8 cellular contexts compared by ENCODE assay signal in the genomic region with DNA sequence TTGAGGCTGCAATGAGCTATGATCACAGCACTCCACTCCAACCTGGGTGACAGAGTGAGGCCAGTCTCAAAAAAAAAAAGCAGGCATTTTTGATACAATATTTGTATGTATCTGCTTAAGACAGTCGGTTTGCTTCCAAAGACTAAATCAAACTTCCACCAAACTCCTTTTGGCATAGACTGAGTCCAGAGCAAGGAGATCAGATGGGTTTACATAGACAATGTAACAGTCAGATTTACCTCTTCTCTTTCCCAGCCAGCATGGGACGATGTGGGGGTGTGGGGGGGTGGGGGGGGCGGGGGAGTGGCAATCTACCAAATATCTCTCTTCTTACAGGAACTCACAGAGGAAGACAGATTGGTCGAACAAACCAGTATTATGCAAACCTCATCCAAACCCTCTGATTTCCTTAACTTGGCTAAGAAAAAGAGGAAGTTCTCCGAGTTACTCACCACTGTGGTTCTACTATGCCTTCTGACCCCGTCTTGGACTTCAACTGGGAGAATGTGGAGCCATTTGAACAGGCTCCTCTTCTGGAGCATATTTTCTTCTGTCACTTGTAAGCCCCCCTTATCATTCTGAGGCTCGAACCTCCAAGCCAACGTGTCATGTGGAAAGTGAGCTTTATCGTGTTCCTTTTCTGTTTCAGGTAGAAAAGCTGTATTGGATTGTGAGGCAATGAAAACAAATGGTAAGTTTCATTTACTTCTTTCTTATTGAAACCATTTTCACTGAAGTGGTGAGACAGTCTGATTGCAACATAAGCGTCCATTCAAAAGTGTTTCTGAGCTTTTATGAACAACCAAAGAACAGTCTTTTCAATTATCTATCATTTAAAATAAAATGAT. TPM values are rescaled to one million over a fixed set of nuclear protein-coding genes. Genes with fewer than 3 reads are reported as not detected.
A peak's percentile ranks its signal among the peaks of the same experiment; 100 is the strongest.
DNase-seq lines count a peak whose midpoint lies in the region; ATAC-seq, FAIRE-seq and TF ChIP-seq lines count a peak whose summit lies in the region.

A gene with protein sequence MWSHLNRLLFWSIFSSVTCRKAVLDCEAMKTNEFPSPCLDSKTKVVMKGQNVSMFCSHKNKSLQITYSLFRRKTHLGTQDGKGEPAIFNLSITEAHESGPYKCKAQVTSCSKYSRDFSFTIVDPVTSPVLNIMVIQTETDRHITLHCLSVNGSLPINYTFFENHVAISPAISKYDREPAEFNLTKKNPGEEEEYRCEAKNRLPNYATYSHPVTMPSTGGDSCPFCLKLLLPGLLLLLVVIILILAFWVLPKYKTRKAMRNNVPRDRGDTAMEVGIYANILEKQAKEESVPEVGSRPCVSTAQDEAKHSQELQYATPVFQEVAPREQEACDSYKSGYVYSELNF (plus strand): TSS at position 451 of the 848 bp plus-strand sequence. CDS start 54 bp downstream, at position 505.

- H3K79me2 ChIP-seq in Karpas-422 (ENCODE audit: low read length) = peaks cover 20% of the 10 kb centered on the region

- no peak for ATAC-seq in HG02623 (IDR thresholded peaks at IDR 0.05; ENCODE audit: unreplicated experiment)
- ATAC-seq in HG03354 (IDR thresholded peaks at IDR 0.05; ENCODE audit: poor library complexity, severe bottlenecking, unreplicated experiment) = no peak
- ATAC-seq in activated CD8-positive, alpha-beta memory T cell treated with anti-CD3 and anti-CD28 coated beads, Interleukin-2, amount 10 ng/mL, durations not matched to agents 7 days and 5 days = no peak

- H3K9me3 ChIP-seq in Karpas-422 (ENCODE audit: low read length) (no peaks in the 10 kb centered on the region), liver (ENCODE audit: control insufficient read depth in 4 of 4, low read length in 3 of 4) (no peaks in the 10 kb centered on the region)

- H3K27ac Mint-ChIP-seq in activated CD8-positive, alpha-beta memory T cell treated with anti-CD3 and anti-CD28 coated beads, Interleukin-2, amount 10 ng/mL, durations not matched to agents 7 days and 5 days = no peak within 1 kb of the TSS

- H3K4me1 ChIP-seq in Karpas-422 (ENCODE audit: low read length) (peaks cover 21% of the 10 kb centered on the region), liver (ENCODE audit: control insufficient read depth in 4 of 4, insufficient read depth in 4 of 4, low read length in 3 of 4) (no peaks in the 10 kb centered on the region)

- H3K27me3 ChIP-seq in Karpas-422 (ENCODE audit: low read length) (no peaks in the 10 kb centered on the region), liver (ENCODE audit: control insufficient read depth in 4 of 4, insufficient read depth in 4 of 4, low read length in 3 of 4) (no peaks in the 10 kb centered on the region)

- H3K4me3 ChIP-seq in Karpas-422 (ENCODE audit: low read length) = peak within 1 kb of the TSS; percentile 70
- H3K4me3 ChIP-seq in astrocyte of the spinal cord (ENCODE audit: low read depth, low read length) = no peak within 1 kb of the TSS
- no peak within 1 kb of the TSS for H3K4me3 ChIP-seq in liver (ENCODE audit: low read depth in 1 of 3, low read length in 3 of 3)

- peak within 1 kb of the TSS; percentile 80 for H3K4me2 ChIP-seq in Karpas-422 (ENCODE audit: low read depth, low read length, poor library complexity, severe bottlenecking)

- peak; percentile 80 for DNase-seq in GM04503 (ENCODE audit: low read depth)
- DNase-seq in Karpas-422 = peak; percentile 97
- DNase-seq in astrocyte of the spinal cord (ENCODE audit: low read depth, low spot score) = peak; percentile 31
- peak; percentile 37 for DNase-seq in urothelium cell line (ENCODE audit: low spot score)
- DNase-seq in activated CD8-positive, alpha-beta memory T cell treated with anti-CD3 and anti-CD28 coated beads, Interleukin-2, amount 10 ng/mL, durations not matched to agents 7 days and 5 days = no peak

- no peak within 1 kb of the TSS for H3K4me3 Mint-ChIP-seq in activated CD8-positive, alpha-beta memory T cell treated with anti-CD3 and anti-CD28 coated beads, Interleukin-2, amount 10 ng/mL, durations not matched to agents 7 days and 5 days

- H2AFZ ChIP-seq in Karpas-422 (ENCODE audit: low read length) = peak within 1 kb of the TSS; percentile 85; the same call in 1 of the 2 replicates

- FAIRE-seq in urothelium cell line (lab: Jason Lieb, UNC) = no peak

- CTCF ChIA-PET in activated CD8-positive, alpha-beta memory T cell treated with anti-CD3 and anti-CD28 coated beads, Interleukin-2, amount 10 ng/mL, durations not matched to agents 7 days and 5 days (lab: Charles Lee) = no interaction called here

- TF ChIP-seq CTCF in astrocyte of the spinal cord (IDR thresholded peaks at IDR 0.05; ENCODE audit: low read depth, low read length) (no peak), liver (IDR thresholded peaks at IDR 0.05; ENCODE audit: low read depth, low read length, missing input control) (no peak)

- no peaks in the 10 kb centered on the region for H3K27me3 Mint-ChIP-seq in activated CD8-positive, alpha-beta memory T cell treated with anti-CD3 and anti-CD28 coated beads, Interleukin-2, amount 10 ng/mL, durations not matched to agents 7 days and 5 days

- H4K20me1 ChIP-seq in Karpas-422 (ENCODE audit: insufficient read depth, low read depth, low read length) = no peaks in the 10 kb centered on the region

- H3K36me3 ChIP-seq in Karpas-422 (ENCODE audit: insufficient read depth, low read length) = peaks cover 20% of the 10 kb centered on the region
- H3K36me3 ChIP-seq in liver (ENCODE audit: control insufficient read depth in 4 of 4, insufficient read depth in 3 of 4, low read depth in 1 of 4, low read length in 3 of 4) = no peaks in the 10 kb centered on the region

- 50% methylated on average over 10 of the region's 10 CpGs for WGBS in liver

- no peaks in the 10 kb centered on the region for H3K9me3 Mint-ChIP-seq in activated CD8-positive, alpha-beta memory T cell treated with anti-CD3 and anti-CD28 coated beads, Interleukin-2, amount 10 ng/mL, durations not matched to agents 7 days and 5 days (ENCODE audit: low read depth)

- TF ChIP-seq RAD21 in liver (IDR thresholded peaks at IDR 0.05) = no peak

- H3K27ac ChIP-seq in Karpas-422 (ENCODE audit: low read length) (peak within 1 kb of the TSS; percentile 85), liver (ENCODE audit: low read depth in 1 of 2, low read length in 2 of 2) (peak within 1 kb of the TSS; percentile 20 to 54)

- in situ Hi-C loops in astrocyte of the spinal cord (cut with HindIII; ENCODE audit: low sequenced_read_pairs) = no loop called here

- H3K9me2 ChIP-seq in Karpas-422 (replicated peaks; ENCODE audit: insufficient read depth, low read length) = no peaks in the 10 kb centered on the region

- H3K4me1 Mint-ChIP-seq in activated CD8-positive, alpha-beta memory T cell treated with anti-CD3 and anti-CD28 coated beads, Interleukin-2, amount 10 ng/mL, durations not matched to agents 7 days and 5 days = peaks cover 21% of the 10 kb centered on the region

- H3K36me3 Mint-ChIP-seq in activated CD8-positive, alpha-beta memory T cell treated with anti-CD3 and anti-CD28 coated beads, Interleukin-2, amount 10 ng/mL, durations not matched to agents 7 days and 5 days = no peaks in the 10 kb centered on the region

- H3K9ac ChIP-seq in Karpas-422 (ENCODE audit: low read length) = peak within 1 kb of the TSS; percentile 74
- H3K9ac ChIP-seq in liver (ENCODE audit: low read depth in 1 of 2, low read length in 2 of 2) = no peak within 1 kb of the TSS

TF ChIP-seq in liver, 16 proteins besides CTCF, POLR2A, EP300 and RAD21:
- TF ChIP-seq, protein P1, sequence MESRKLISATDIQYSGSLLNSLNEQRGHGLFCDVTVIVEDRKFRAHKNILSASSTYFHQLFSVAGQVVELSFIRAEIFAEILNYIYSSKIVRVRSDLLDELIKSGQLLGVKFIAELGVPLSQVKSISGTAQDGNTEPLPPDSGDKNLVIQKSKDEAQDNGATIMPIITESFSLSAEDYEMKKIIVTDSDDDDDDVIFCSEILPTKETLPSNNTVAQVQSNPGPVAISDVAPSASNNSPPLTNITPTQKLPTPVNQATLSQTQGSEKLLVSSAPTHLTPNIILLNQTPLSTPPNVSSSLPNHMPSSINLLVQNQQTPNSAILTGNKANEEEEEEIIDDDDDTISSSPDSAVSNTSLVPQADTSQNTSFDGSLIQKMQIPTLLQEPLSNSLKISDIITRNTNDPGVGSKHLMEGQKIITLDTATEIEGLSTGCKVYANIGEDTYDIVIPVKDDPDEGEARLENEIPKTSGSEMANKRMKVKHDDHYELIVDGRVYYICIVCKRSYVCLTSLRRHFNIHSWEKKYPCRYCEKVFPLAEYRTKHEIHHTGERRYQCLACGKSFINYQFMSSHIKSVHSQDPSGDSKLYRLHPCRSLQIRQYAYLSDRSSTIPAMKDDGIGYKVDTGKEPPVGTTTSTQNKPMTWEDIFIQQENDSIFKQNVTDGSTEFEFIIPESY (IDR thresholded peaks at IDR 0.05) = no peak
- TF ChIP-seq EGR1 (IDR thresholded peaks at IDR 0.05; ENCODE audit: low read depth in 2 of 2) (no peak), TAF1 (conservative IDR thresholded peaks at IDR 0.05) (no peak), JUND (IDR thresholded peaks at IDR 0.05) (peak; percentile 22 to 46), GABPA (IDR thresholded peaks at IDR 0.05 in 1 of 2, conservative IDR thresholded peaks at IDR 0.05 in 1 of 2) (no peak), NR2F2 (IDR thresholded peaks at IDR 0.05) (no peak), SP1 (IDR thresholded peaks at IDR 0.05) (no peak), YY1 (IDR thresholded peaks at IDR 0.05) (peak; percentile 15), HNF4A (conservative IDR thresholded peaks at IDR 0.05) (no peak)
- TF ChIP-seq, protein P2, sequence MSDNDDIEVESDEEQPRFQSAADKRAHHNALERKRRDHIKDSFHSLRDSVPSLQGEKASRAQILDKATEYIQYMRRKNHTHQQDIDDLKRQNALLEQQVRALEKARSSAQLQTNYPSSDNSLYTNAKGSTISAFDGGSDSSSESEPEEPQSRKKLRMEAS (IDR thresholded peaks at IDR 0.05) = no peak
- TF ChIP-seq, protein P3, sequence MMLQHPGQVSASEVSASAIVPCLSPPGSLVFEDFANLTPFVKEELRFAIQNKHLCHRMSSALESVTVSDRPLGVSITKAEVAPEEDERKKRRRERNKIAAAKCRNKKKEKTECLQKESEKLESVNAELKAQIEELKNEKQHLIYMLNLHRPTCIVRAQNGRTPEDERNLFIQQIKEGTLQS (IDR thresholded peaks at IDR 0.05) = no peak

RNA-seq across cellular contexts. Expression of the gene that starts here (rescaled TPM):
- total RNA-seq in Karpas-422 (2014; rRNA removed; shearing (Covaris generic); ENCODE audit: low replicate concordance) = 104 and 156 TPM in 2 replicates
- 1 to 10 TPM; 2.5 to 3.8 TPM for total RNA-seq in liver
- 1 to 10 TPM; 1.2 to 1.4 TPM for polyA plus RNA-seq in liver
- under 1 TPM in 1 of 2 experiments, not detected in 1; 0.82 TPM for total RNA-seq in activated CD8-positive, alpha-beta memory T cell treated with anti-CD3 and anti-CD28 coated beads, Interleukin-2, amount 10 ng/mL, durations not matched to agents 7 days and 5 days

Comparison
In these comparisons a context has a peak if more than half of its experiments do, and no peak if none do; other contexts are left out.
1. RNA of the gene that starts here (total RNA-seq): 104 to 156 TPM in Karpas-422; 2.5 to 3.8 TPM in liver and 0.82 TPM in activated CD8-positive, alpha-beta memory T cell treated with anti-CD3 and anti-CD28 coated beads, Interleukin-2, amount 10 ng/mL, durations not matched to agents 7 days and 5 days; every median in the first group is over 10 times any median in the second.